2 cellular contexts compared by ENCODE assay signal in the genomic region with DNA sequence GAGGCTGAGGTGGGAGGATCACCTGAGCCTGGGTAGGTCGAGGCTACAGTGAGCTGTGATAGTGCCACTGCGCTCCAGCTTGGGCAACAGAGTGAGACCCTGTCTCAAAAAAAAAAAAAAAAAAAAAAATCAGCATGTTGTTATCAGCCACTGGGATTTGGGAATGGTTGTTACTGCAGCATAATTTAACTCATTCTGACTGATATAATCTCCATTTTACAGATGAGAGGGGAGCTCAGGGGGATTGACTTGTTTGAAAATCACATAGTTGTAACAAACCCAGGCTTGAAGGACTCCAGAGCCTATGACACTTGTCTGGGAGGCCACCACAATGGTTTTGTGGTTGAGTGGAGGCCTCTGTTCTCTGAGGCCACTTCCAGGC.
TF ChIP-seq lines count a peak whose summit lies in the region.

No MANE protein-coding gene starts in this region.

TF ChIP-seq in HepG2, 621 proteins besides CTCF, POLR2A, EP300 and RAD21:
- peak; percentile 98 for TF ChIP-seq ZNF12 (CRISPR knock-in tag; IDR thresholded peaks at IDR 0.05)
- TF ChIP-seq, protein P1, sequence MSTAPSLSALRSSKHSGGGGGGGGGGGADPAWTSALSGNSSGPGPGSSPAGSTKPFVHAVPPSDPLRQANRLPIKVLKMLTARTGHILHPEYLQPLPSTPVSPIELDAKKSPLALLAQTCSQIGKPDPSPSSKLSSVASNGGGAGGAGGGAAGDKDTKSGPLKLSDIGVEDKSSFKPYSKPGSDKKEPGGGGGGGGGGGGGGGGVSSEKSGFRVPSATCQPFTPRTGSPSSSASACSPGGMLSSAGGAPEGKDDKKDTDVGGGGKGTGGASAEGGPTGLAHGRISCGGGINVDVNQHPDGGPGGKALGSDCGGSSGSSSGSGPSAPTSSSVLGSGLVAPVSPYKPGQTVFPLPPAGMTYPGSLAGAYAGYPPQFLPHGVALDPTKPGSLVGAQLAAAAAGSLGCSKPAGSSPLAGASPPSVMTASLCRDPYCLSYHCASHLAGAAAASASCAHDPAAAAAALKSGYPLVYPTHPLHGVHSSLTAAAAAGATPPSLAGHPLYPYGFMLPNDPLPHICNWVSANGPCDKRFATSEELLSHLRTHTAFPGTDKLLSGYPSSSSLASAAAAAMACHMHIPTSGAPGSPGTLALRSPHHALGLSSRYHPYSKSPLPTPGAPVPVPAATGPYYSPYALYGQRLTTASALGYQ (CRISPR knock-in tag; IDR thresholded peaks at IDR 0.05) = no peak

TF ChIP-seq in HEK293T, 16 proteins besides CTCF, POLR2A, EP300 and RAD21:
- TF ChIP-seq SP1 (IDR thresholded peaks at IDR 0.05) (no peak), CTBP1 (IDR thresholded peaks at IDR 0.05; ENCODE audit: borderline replicate concordance) (no peak), HDGF (IDR thresholded peaks at IDR 0.05; ENCODE audit: borderline replicate concordance) (no peak)
- TF ChIP-seq, protein P2, sequence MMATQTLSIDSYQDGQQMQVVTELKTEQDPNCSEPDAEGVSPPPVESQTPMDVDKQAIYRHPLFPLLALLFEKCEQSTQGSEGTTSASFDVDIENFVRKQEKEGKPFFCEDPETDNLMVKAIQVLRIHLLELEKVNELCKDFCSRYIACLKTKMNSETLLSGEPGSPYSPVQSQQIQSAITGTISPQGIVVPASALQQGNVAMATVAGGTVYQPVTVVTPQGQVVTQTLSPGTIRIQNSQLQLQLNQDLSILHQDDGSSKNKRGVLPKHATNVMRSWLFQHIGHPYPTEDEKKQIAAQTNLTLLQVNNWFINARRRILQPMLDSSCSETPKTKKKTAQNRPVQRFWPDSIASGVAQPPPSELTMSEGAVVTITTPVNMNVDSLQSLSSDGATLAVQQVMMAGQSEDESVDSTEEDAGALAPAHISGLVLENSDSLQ (IDR thresholded peaks at IDR 0.05) = no peak
